In genomic region chr22:49962751-49963646, GRCh38 we compare ENCODE assay signal across 8 cellular contexts. TPM values are rescaled to one million over a fixed set of nuclear protein-coding genes. Genes with fewer than 3 reads are reported as not detected.
A peak's percentile ranks its signal among the peaks of the same experiment; 100 is the strongest.
DNase-seq lines count a peak whose midpoint lies in the region; ATAC-seq and TF ChIP-seq lines count a peak whose summit lies in the region.

No MANE protein-coding gene starts in this region.

- no peak for ATAC-seq in HG02623 (IDR thresholded peaks at IDR 0.05; ENCODE audit: unreplicated experiment)

- H3K4me2 ChIP-seq in smooth muscle cell: peak overlapping the region; percentile 98

- H3F3A ChIP-seq in smooth muscle cell (ENCODE audit: low read depth): no peaks in the 10 kb centered on the region

- in situ Hi-C loops in ACHN (cut with HindIII; ENCODE audit: low pct_ligation_motif_present, low pct_unique_long_range_greater_than_20kb, low sequenced_read_pairs): no loop called here

- no peaks in the 10 kb centered on the region for H3K27me3 Mint-ChIP-seq in activated naive CD8-positive, alpha-beta T cell

- peak overlapping the region; percentile 90 for H3K4me3 ChIP-seq in HUES6 (ENCODE audit: low read depth, low read length)
- peak overlapping the region; percentile 88; the same call in 1 of the 2 replicates for H3K4me3 ChIP-seq in iPS DF 6.9 (ENCODE audit: low read length)
- peak overlapping the region; percentile 63 for H3K4me3 ChIP-seq in smooth muscle cell

- no peak overlapping the region for H2AFZ ChIP-seq in smooth muscle cell (ENCODE audit: low read depth)

- DNase-seq in iPS DF 6.9 (ENCODE audit: low read depth, low spot score) (no peak), smooth muscle cell (lab: John Stamatoyannopoulos, UW; ENCODE audit: unreplicated experiment) (no peak), NCI-H1092 (lab: John Stamatoyannopoulos, UW) (no peak), ACHN (no peak), AG08396 (ENCODE audit: low spot score) (no peak)

- H3K9me3 Mint-ChIP-seq in activated naive CD8-positive, alpha-beta T cell (ENCODE audit: low read depth): no peaks in the 10 kb centered on the region

- peaks cover 29% of the 10 kb centered on the region for H3K4me1 Mint-ChIP-seq in activated naive CD8-positive, alpha-beta T cell (ENCODE audit: low read depth)

- H3K4me1 ChIP-seq in HUES6 (ENCODE audit: control insufficient read depth, insufficient read depth, low read length) (peaks cover 26% of the 10 kb centered on the region), iPS DF 6.9 (ENCODE audit: control insufficient read depth, insufficient read depth, low read length) (peaks cover 13% of the 10 kb centered on the region), smooth muscle cell (ENCODE audit: low read depth) (peaks cover 8% of the 10 kb centered on the region)

- H3K36me3 Mint-ChIP-seq in activated naive CD8-positive, alpha-beta T cell: peaks cover 4% of the 10 kb centered on the region

- H3K9ac ChIP-seq in HUES6 (ENCODE audit: low read length) (peak overlapping the region; percentile 75), smooth muscle cell (ENCODE audit: low read depth) (peak overlapping the region; percentile 96)

- H3K36me3 ChIP-seq in HUES6 (ENCODE audit: control insufficient read depth, insufficient read depth, low read length) (peaks cover 22% of the 10 kb centered on the region), iPS DF 6.9 (ENCODE audit: control insufficient read depth, insufficient read depth, low read length) (peaks cover 19% of the 10 kb centered on the region), smooth muscle cell (ENCODE audit: low read depth) (no peaks in the 10 kb centered on the region)

- H3K27ac ChIP-seq in HUES6 (ENCODE audit: low read depth, low read length): peak overlapping the region; percentile 85
- H3K27ac ChIP-seq in iPS DF 6.9 (ENCODE audit: low read length): no peak overlapping the region
- peak overlapping the region; percentile 96 for H3K27ac ChIP-seq in smooth muscle cell (ENCODE audit: low read depth)

- peak overlapping the region; percentile 91 for H3K4me3 Mint-ChIP-seq in activated naive CD8-positive, alpha-beta T cell

- H3K27me3 ChIP-seq in HUES6 (ENCODE audit: control insufficient read depth, insufficient read depth, low read length): no peaks in the 10 kb centered on the region; the same call in 1 of the 2 replicates
- no peaks in the 10 kb centered on the region; the same call in 1 of the 2 replicates for H3K27me3 ChIP-seq in iPS DF 6.9 (ENCODE audit: control insufficient read depth, insufficient read depth, low read length)
- H3K27me3 ChIP-seq in smooth muscle cell (ENCODE audit: low read depth): no peaks in the 10 kb centered on the region

- H3K27ac Mint-ChIP-seq in activated naive CD8-positive, alpha-beta T cell: peak overlapping the region; percentile 88

- peaks cover 44% of the 10 kb centered on the region for H4K20me1 ChIP-seq in smooth muscle cell (ENCODE audit: low read depth)

- no CpG with 5 or more reads among the region's 63 CpGs for WGBS in iPS DF 6.9 (ENCODE audit: insufficient coverage, insufficient read length)
- 79% methylated on average over 62 of the region's 63 CpGs for WGBS in smooth muscle cell (ENCODE audit: low lambda C conversion rate)

- H3K79me2 ChIP-seq in smooth muscle cell (ENCODE audit: low read depth): peaks cover 33% of the 10 kb centered on the region

- H3K9me3 ChIP-seq in HUES6 (ENCODE audit: control insufficient read depth, insufficient read depth, low read depth, low read length): no peaks in the 10 kb centered on the region
- H3K9me3 ChIP-seq in iPS DF 6.9 (ENCODE audit: control insufficient read depth, insufficient read depth, low read length): no peaks in the 10 kb centered on the region
- no peaks in the 10 kb centered on the region for H3K9me3 ChIP-seq in smooth muscle cell (replicated peaks; ENCODE audit: low read depth)

- no peak for TF ChIP-seq CTCF in smooth muscle cell (IDR thresholded peaks at IDR 0.05; ENCODE audit: borderline replicate concordance, insufficient read depth, poor library complexity, severe bottlenecking)

RNA-seq across cellular contexts. Expression of gene PIM3, which starts 2.4 kb away (rescaled TPM):
- 19.1 and 20.1 TPM in 2 replicates for total RNA-seq in smooth muscle cell
- 43.3 and 51.9 TPM in 2 replicates for polyA plus RNA-seq in smooth muscle cell

RNA-seq across cellular contexts. Expression of gene CRELD2, which starts 44.6 kb away (rescaled TPM):
- 47.4 and 52.7 TPM in 2 replicates for total RNA-seq in smooth muscle cell
- polyA plus RNA-seq in smooth muscle cell: 100 and 127 TPM in 2 replicates

RNA-seq across cellular contexts. Expression of gene ALG12, which starts 44.8 kb away (rescaled TPM):
- total RNA-seq in smooth muscle cell: 12.7 and 13.9 TPM in 2 replicates
- 42.7 and 45.9 TPM in 2 replicates for polyA plus RNA-seq in smooth muscle cell

RNA-seq across cellular contexts. Expression of gene IL17REL, which starts 49.6 kb away (rescaled TPM):
- total RNA-seq in smooth muscle cell: 0.04 TPM in 1 of 2 replicates, not detected in the other
- polyA plus RNA-seq in smooth muscle cell: not detected in 2 replicates
